8 cellular contexts compared by ENCODE assay signal in the genomic region with DNA sequence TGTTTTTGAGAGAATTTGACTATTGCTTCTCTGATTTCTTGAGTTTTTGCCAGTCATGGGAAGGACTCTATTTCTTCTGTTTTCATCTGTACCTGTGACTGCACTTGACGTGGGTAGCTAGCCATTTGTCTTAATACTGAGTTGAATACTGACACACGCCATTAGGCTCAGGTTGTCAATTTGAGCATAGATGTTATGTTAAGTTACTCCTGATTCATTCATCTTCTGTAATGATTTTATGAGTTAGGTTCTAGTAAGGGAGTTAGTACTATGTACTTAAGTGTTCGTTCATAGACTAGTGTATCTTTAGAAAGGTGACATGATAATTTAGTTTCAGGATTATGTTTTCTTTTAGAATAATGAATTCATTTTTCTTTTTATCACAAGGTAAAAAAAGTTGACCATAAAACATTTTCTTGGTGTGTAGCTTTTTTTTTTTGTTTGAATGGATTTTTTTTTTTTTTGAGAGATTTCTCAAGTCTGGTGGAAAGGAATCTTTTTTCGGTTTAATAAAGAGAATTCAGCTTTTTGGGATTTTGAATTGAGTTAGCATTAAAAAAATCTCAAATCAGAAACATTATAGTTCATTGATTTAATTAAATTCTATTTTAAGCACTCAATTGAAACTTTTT. TPM values are rescaled to one million over a fixed set of nuclear protein-coding genes. Genes with fewer than 3 reads are reported as not detected.
DNase-seq lines count a peak whose midpoint lies in the region; ATAC-seq, FAIRE-seq and TF ChIP-seq lines count a peak whose summit lies in the region.
"Had no signal": no experiment of that assay in that cellular context is flagged by ENCODE, and none has a peak within 500 bp of the region (broad histone marks: within the 10 kb centered on the region; RNA-seq: fewer than 3 reads in every experiment).

No MANE protein-coding gene starts in this region.

- peak overlapping the region; percentile 74; the same call in 1 of the 2 replicates for H3K27ac ChIP-seq in Panc1 (ENCODE audit: low read length)
- H3K27ac ChIP-seq in prostate gland, result peak overlapping the region; percentile 87 to 89

- WGBS in prostate gland, result 45% methylated on average over 4 of the region's 4 CpGs

- POLR2A ChIA-PET in Panc1 (lab: Charles Lee), result interaction anchor here (0.6 kb wide), 1 partner anchor 557 kb away, joined by 3 read pairs; no protein-coding TSS in a partner anchor

- in situ Hi-C loops in HAP-1 (cut with MboI; ENCODE audit: low sequenced_read_pairs) (no loop called here), Panc1 (cut with HindIII; ENCODE audit: low pct_unique_long_range_greater_than_20kb, low sequenced_read_pairs) (no loop called here)

- no peaks in the 10 kb centered on the region for H3K9me3 ChIP-seq in HAP-1
- no peaks in the 10 kb centered on the region for H3K9me3 ChIP-seq in Panc1 (ENCODE audit: control insufficient read depth, insufficient read depth, low read depth, low read length)
- H3K9me3 ChIP-seq in prostate gland, result no peaks in the 10 kb centered on the region

- TF ChIP-seq CTCF in Panc1 (IDR thresholded peaks at IDR 0.05), result no peak
- no peak for TF ChIP-seq CTCF in epithelial cell of proximal tubule (conservative IDR thresholded peaks at IDR 0.05; ENCODE audit: low read depth, low read length)
- TF ChIP-seq CTCF in prostate gland (IDR thresholded peaks at IDR 0.05), result no peak

- CTCF ChIA-PET in Panc1 (lab: Charles Lee), result no interaction called here

- H3K4me1 ChIP-seq in HAP-1 (peaks cover 18% of the 10 kb centered on the region), Panc1 (ENCODE audit: control insufficient read depth, insufficient read depth, low read length) (peaks cover 54% of the 10 kb centered on the region), prostate gland (replicated peaks) (no peaks in the 10 kb centered on the region)

- no TSS peak for BruUV-seq in Panc1 (replicated peaks; lab: Mats Ljungman, UMichigan)

- FAIRE-seq in urothelium cell line (lab: Jason Lieb, UNC), result no peak

- DNase-seq in HAP-1 (ENCODE audit: low spot score in 2 of 2), result peak in 1 of 2 experiments; percentile 41
- DNase-seq in Panc1 (ENCODE audit: low read depth, low spot score), result no peak
- no peak for DNase-seq in epithelial cell of proximal tubule (ENCODE audit: low read depth)
- DNase-seq in prostate gland (ENCODE audit: low spot score), result no peak
- no peak for DNase-seq in C1 segment of cervical spinal cord (lab: John Stamatoyannopoulos, UW)
- no peak for DNase-seq in left colon
- no peak for DNase-seq in urothelium cell line (ENCODE audit: low spot score)
- DNase-seq: NCI-H510A had no signal

- H3K4me3 ChIP-seq in HAP-1 (peak overlapping the region; percentile 65), Panc1 (ENCODE audit: low read depth in 2 of 2, low read length in 2 of 2) (peak overlapping the region; percentile 76 to 83), epithelial cell of proximal tubule (ENCODE audit: low read depth, low read length) (peak overlapping the region; percentile 87), prostate gland (peak overlapping the region; percentile 61 to 73)

- no peaks in the 10 kb centered on the region for H3K27me3 ChIP-seq in HAP-1 (ENCODE audit: low read depth)
- H3K27me3 ChIP-seq in Panc1 (ENCODE audit: control insufficient read depth, insufficient read depth, low read length), result no peaks in the 10 kb centered on the region
- H3K27me3 ChIP-seq in prostate gland (replicated peaks; ENCODE audit: insufficient read depth), result no peaks in the 10 kb centered on the region

- H3K36me3 ChIP-seq in HAP-1 (replicated peaks) (peaks cover 3% of the 10 kb centered on the region; the same call in 1 of the 2 replicates), Panc1 (ENCODE audit: control insufficient read depth, insufficient read depth, low read length) (no peaks in the 10 kb centered on the region; the same call in 1 of the 2 replicates), prostate gland (no peaks in the 10 kb centered on the region)

- intact Hi-C loops in Panc1 (cut with micrococcal nuclease; ENCODE audit: unreplicated experiment), result no loop called here
- intact Hi-C loops in prostate gland (cut with DNase I), result no loop called here
- intact Hi-C loops in left colon (cut with DNase I, micrococcal nuclease), result no loop called here

- no peak for TF ChIP-seq POLR2A in prostate gland (IDR thresholded peaks at IDR 0.05)

- ATAC-seq in Panc1 (no peak), left colon (no peak)

RNA-seq across cellular contexts. Expression of gene AFDN, which starts 1.7 kb away (rescaled TPM):
- total RNA-seq in Panc1 (2021; ENCODE audit: unreplicated experiment) (143 TPM), epithelial cell of proximal tubule (38.3 and 109 TPM in 2 replicates), prostate gland (100 to 1,000 TPM; 171 to 204 TPM), left colon (100 to 1,000 TPM; 194 to 228 TPM)
- polyA plus RNA-seq in Panc1 (2012; ENCODE audit: insufficient read length), result 104 TPM
